In genomic region chr6:89819336-89820130, GRCh38 we compare ENCODE assay signal across 8 cellular contexts. TPM values are rescaled to one million over a fixed set of nuclear protein-coding genes. Genes with fewer than 3 reads are reported as not detected.
DNase-seq lines count a peak whose midpoint lies in the region; ATAC-seq and TF ChIP-seq lines count a peak whose summit lies in the region.

Gene MDN1, minus strand, starts transcription at chr6:89819794. Its CDS starts 187 bp downstream, at chr6:89819607.

- peak; percentile 96 for ATAC-seq in RWPE2 (ENCODE audit: low read depth)
- ATAC-seq in naive thymus-derived CD8-positive, alpha-beta T cell, result peak; percentile 93

- no peaks in the 10 kb centered on the region for H3K9me3 Mint-ChIP-seq in activated T-helper 2 cell treated with anti-CD3 and anti-CD28 coated beads, Interferon-gamma antibody, Interleukin-2, Interleukin-4, amounts not matched to agents 10 μg/mL and 5 μg/mL and 100 μg/mL, durations not matched to agents 14 hours and 24 hours and 36 hours
- no peaks in the 10 kb centered on the region for H3K9me3 Mint-ChIP-seq in naive thymus-derived CD8-positive, alpha-beta T cell

- peak within 1 kb of the TSS; percentile 97 for H3K27ac Mint-ChIP-seq in activated T-helper 2 cell treated with anti-CD3 and anti-CD28 coated beads, Interferon-gamma antibody, Interleukin-2, Interleukin-4, amounts not matched to agents 10 μg/mL and 5 μg/mL and 100 μg/mL, durations not matched to agents 14 hours and 24 hours and 36 hours
- H3K27ac Mint-ChIP-seq in naive thymus-derived CD8-positive, alpha-beta T cell, result peak within 1 kb of the TSS; percentile 94 to 99 (median 96)

- POLR2A ChIA-PET in naive thymus-derived CD8-positive, alpha-beta T cell (lab: Charles Lee), result interaction anchor here (0.7 to 2.4 kb wide), 10 partner anchors 9 to 659 kb away, joined by 3 to 79 read pairs (median 4); partner anchors contain the start of genes CASP8AP2 and LYRM2

- TF ChIP-seq CTCF in RWPE2 (IDR thresholded peaks at IDR 0.05; ENCODE audit: poor library complexity, severe bottlenecking) (no peak), fibroblast of mammary gland (conservative IDR thresholded peaks at IDR 0.05; ENCODE audit: control insufficient read depth, insufficient read depth, low read depth, low read length) (no peak)

- intact Hi-C loops in activated T-helper 2 cell treated with anti-CD3 and anti-CD28 coated beads, Interferon-gamma antibody, Interleukin-2, Interleukin-4, amounts not matched to agents 10 μg/mL and 5 μg/mL and 100 μg/mL, durations not matched to agents 14 hours and 24 hours and 36 hours (cut with micrococcal nuclease), result loop anchor here (1.0 to 10.0 kb wide), 5 partner anchors 10 to 768 kb away; partner anchors contain the start of genes CASP8AP2 and MAP3K7

- no peaks in the 10 kb centered on the region for H3K4me1 ChIP-seq in RWPE2 (ENCODE audit: insufficient read depth, poor library complexity, severe bottlenecking)

- H3K4me3 ChIP-seq in RWPE2 (ENCODE audit: severe bottlenecking), result peak within 1 kb of the TSS; percentile 61
- H3K4me3 ChIP-seq in fibroblast of mammary gland (ENCODE audit: control insufficient read depth, low read depth, low read length), result peak within 1 kb of the TSS; percentile 97

- peak within 1 kb of the TSS; percentile 91 for H3K4me3 Mint-ChIP-seq in activated T-helper 2 cell treated with anti-CD3 and anti-CD28 coated beads, Interferon-gamma antibody, Interleukin-2, Interleukin-4, amounts not matched to agents 10 μg/mL and 5 μg/mL and 100 μg/mL, durations not matched to agents 14 hours and 24 hours and 36 hours (ENCODE audit: low read depth)
- peak within 1 kb of the TSS; percentile 90 to 98 (median 94) for H3K4me3 Mint-ChIP-seq in naive thymus-derived CD8-positive, alpha-beta T cell

- H3K27me3 Mint-ChIP-seq in activated T-helper 2 cell treated with anti-CD3 and anti-CD28 coated beads, Interferon-gamma antibody, Interleukin-2, Interleukin-4, amounts not matched to agents 10 μg/mL and 5 μg/mL and 100 μg/mL, durations not matched to agents 14 hours and 24 hours and 36 hours (ENCODE audit: low read depth), result no peaks in the 10 kb centered on the region
- no peaks in the 10 kb centered on the region for H3K27me3 Mint-ChIP-seq in naive thymus-derived CD8-positive, alpha-beta T cell

- no peaks in the 10 kb centered on the region for H3K9me3 ChIP-seq in RWPE2 (ENCODE audit: severe bottlenecking)

- H3K4me1 Mint-ChIP-seq in activated T-helper 2 cell treated with anti-CD3 and anti-CD28 coated beads, Interferon-gamma antibody, Interleukin-2, Interleukin-4, amounts not matched to agents 10 μg/mL and 5 μg/mL and 100 μg/mL, durations not matched to agents 14 hours and 24 hours and 36 hours (ENCODE audit: low read depth), result peaks cover 21% of the 10 kb centered on the region
- peaks cover 16 to 44% (median 41%) of the 10 kb centered on the region in 4 donors for H3K4me1 Mint-ChIP-seq in naive thymus-derived CD8-positive, alpha-beta T cell

- H3K27ac ChIP-seq in RWPE2 (ENCODE audit: poor library complexity, severe bottlenecking), result peak within 1 kb of the TSS; percentile 69

- DNase-seq in EL (peak; percentile 96), H4 (ENCODE audit: low spot score) (peak; percentile 90), LoVo (ENCODE audit: low spot score) (peak; percentile 95), RWPE2 (ENCODE audit: low spot score) (peak; percentile 90), fibroblast of mammary gland (ENCODE audit: low read depth) (peak; percentile 95)
- peak; percentile 87 for DNase-seq in activated T-helper 2 cell treated with anti-CD3 and anti-CD28 coated beads, Interferon-gamma antibody, Interleukin-2, Interleukin-4, amounts not matched to agents 10 μg/mL and 5 μg/mL and 100 μg/mL, durations not matched to agents 14 hours and 24 hours and 36 hours (ENCODE audit: low spot score)
- DNase-seq in naive thymus-derived CD8-positive, alpha-beta T cell, result peak; percentile 73 to 91 (median 87)
- DNase-seq in stimulated activated naive CD4-positive, alpha-beta T cell (lab: John Stamatoyannopoulos, UW), result peak; percentile 79 to 87 (median 83)

- H3K27me3 ChIP-seq in RWPE2 (ENCODE audit: insufficient read depth, poor library complexity, severe bottlenecking), result no peaks in the 10 kb centered on the region

- 0 out of 2 replicates have a peak, but pooled peaks cover 8% of the 10 kb centered on the region for H3K36me3 ChIP-seq in RWPE2 (ENCODE audit: low read depth)

- peaks cover 14% of the 10 kb centered on the region for H3K36me3 Mint-ChIP-seq in activated T-helper 2 cell treated with anti-CD3 and anti-CD28 coated beads, Interferon-gamma antibody, Interleukin-2, Interleukin-4, amounts not matched to agents 10 μg/mL and 5 μg/mL and 100 μg/mL, durations not matched to agents 14 hours and 24 hours and 36 hours (ENCODE audit: low read depth)
- H3K36me3 Mint-ChIP-seq in naive thymus-derived CD8-positive, alpha-beta T cell, result no peaks in the 10 kb centered on the region

RNA-seq across cellular contexts. Expression of gene MDN1, which starts in this region (rescaled TPM):
- total RNA-seq in H4 (2014; rRNA removed; shearing (Covaris generic)), result 4.1 and 8.7 TPM in 2 replicates
- 61.7 and 66.5 TPM in 2 replicates for total RNA-seq in activated T-helper 2 cell treated with anti-CD3 and anti-CD28 coated beads, Interferon-gamma antibody, Interleukin-2, Interleukin-4, amounts not matched to agents 10 μg/mL and 5 μg/mL and 100 μg/mL, durations not matched to agents 14 hours and 24 hours and 36 hours
- 10 to 100 TPM; 60.7 to 62.5 TPM for total RNA-seq in naive thymus-derived CD8-positive, alpha-beta T cell
- 10 to 100 TPM in 1 of 3 donors, 1 to 10 TPM in 2; 3.4 to 10.2 (median 5.0) TPM for polyA plus RNA-seq in naive thymus-derived CD8-positive, alpha-beta T cell

Comparison
In these comparisons a context has a peak if more than half of its experiments do, and no peak if none do; other contexts are left out.
1. Peak in every context shown above with its lines: DNase-seq, ATAC-seq, H3K4me3 ChIP-seq and H3K27ac ChIP-seq.